In genomic region chr4:38078590-38079381, GRCh38 we compare ENCODE assay signal across 8 cellular contexts.
DNase-seq lines count a peak whose midpoint lies in the region; ATAC-seq and TF ChIP-seq lines count a peak whose summit lies in the region.

No MANE protein-coding gene starts in this region.

- no peak overlapping the region for H3K4me3 Mint-ChIP-seq in T-helper 1 cell treated with Interleukin-12 subunit alpha and Interleukin-12 subunit beta and Interleukin-4 antibody, amounts not matched to agents 30 μg/mL and 1 μg/mL, for 36 hours

- no peak overlapping the region for H3K4me3 ChIP-seq in gastroesophageal sphincter
- no peak overlapping the region for H3K4me3 ChIP-seq in spleen

- H3K27me3 ChIP-seq in gastroesophageal sphincter (no peaks in the 10 kb centered on the region), spleen (replicated peaks in 1 of 7) (no peaks in the 10 kb centered on the region)

- DNase-seq in T-helper 1 cell: no peak
- peak; percentile 58 for DNase-seq in SKM-1 (lab: John Stamatoyannopoulos, UW; ENCODE audit: unreplicated experiment)
- DNase-seq in spleen: no peak
- DNase-seq in stimulated activated naive CD4-positive, alpha-beta T cell (lab: John Stamatoyannopoulos, UW): no peak
- no peak for DNase-seq in NOMO-1 treated with dmso at 0.1 percent for 144 hours (lab: John Stamatoyannopoulos, UW; ENCODE audit: unreplicated experiment)
- DNase-seq in GM10266 (ENCODE audit: extremely low spot score): no peak

- TF ChIP-seq POLR2A in gastroesophageal sphincter (IDR thresholded peaks at IDR 0.05) (no peak), spleen (IDR thresholded peaks at IDR 0.05) (no peak)

- peaks cover 18% of the 10 kb centered on the region for H3K36me3 Mint-ChIP-seq in T-helper 1 cell treated with Interleukin-12 subunit alpha and Interleukin-12 subunit beta and Interleukin-4 antibody, amounts not matched to agents 30 μg/mL and 1 μg/mL, for 36 hours (ENCODE audit: low read depth)

- TF ChIP-seq CTCF in gastroesophageal sphincter (IDR thresholded peaks at IDR 0.05): no peak
- TF ChIP-seq CTCF in spleen (IDR thresholded peaks at IDR 0.05 in 8 of 11, conservative IDR thresholded peaks at IDR 0.05 in 3 of 11): no peak
- TF ChIP-seq CTCF in GM10266 (IDR thresholded peaks at IDR 0.05; ENCODE audit: control insufficient read depth, insufficient read depth, low read depth, missing control alignments): no peak

- H3K4me1 ChIP-seq in gastroesophageal sphincter (peaks cover 0 to 81% (median 0%) of the 10 kb centered on the region in 3 donors), spleen (peaks cover 0 to 94% (median 38%) of the 10 kb centered on the region in 6 donors)

- intact Hi-C loops in spleen (cut with DNase I; ENCODE audit: low total_unique reads): no loop called here

- H3K27ac Mint-ChIP-seq in T-helper 1 cell treated with Interleukin-12 subunit alpha and Interleukin-12 subunit beta and Interleukin-4 antibody, amounts not matched to agents 30 μg/mL and 1 μg/mL, for 36 hours: peak overlapping the region; percentile 76

- WGBS in gastroesophageal sphincter (ENCODE audit: low coverage in 1 of 2), 2 donors: 45 to 56% methylated on average over 4 to 5 of the region's 6 CpGs
- WGBS in spleen, 5 donors: 48 to 63% (median 55%) methylated on average over 6 of the region's 6 CpGs

- H3K4me1 Mint-ChIP-seq in T-helper 1 cell treated with Interleukin-12 subunit alpha and Interleukin-12 subunit beta and Interleukin-4 antibody, amounts not matched to agents 30 μg/mL and 1 μg/mL, for 36 hours (ENCODE audit: low read depth): peaks cover 17% of the 10 kb centered on the region

- H3K27ac ChIP-seq in gastroesophageal sphincter (peak overlapping the region; percentile 11 to 28 (median 17)), spleen (peak overlapping the region in 7 of 8 donors; percentile 30 to 81 (median 65))

- H3K9me3 Mint-ChIP-seq in T-helper 1 cell treated with Interleukin-12 subunit alpha and Interleukin-12 subunit beta and Interleukin-4 antibody, amounts not matched to agents 30 μg/mL and 1 μg/mL, for 36 hours: no peaks in the 10 kb centered on the region

- no peak for ATAC-seq in gastroesophageal sphincter

- peaks cover 0 to 39% of the 10 kb centered on the region in 2 donors for H3K36me3 ChIP-seq in gastroesophageal sphincter
- H3K36me3 ChIP-seq in spleen: peaks cover 0 to 84% (median 2%) of the 10 kb centered on the region in 6 donors

- H3K9me3 ChIP-seq in gastroesophageal sphincter (no peaks in the 10 kb centered on the region), spleen (no peaks in the 10 kb centered on the region)

- H3K27me3 Mint-ChIP-seq in T-helper 1 cell treated with Interleukin-12 subunit alpha and Interleukin-12 subunit beta and Interleukin-4 antibody, amounts not matched to agents 30 μg/mL and 1 μg/mL, for 36 hours (ENCODE audit: low read depth): no peaks in the 10 kb centered on the region

- TF ChIP-seq EP300 in gastroesophageal sphincter (IDR thresholded peaks at IDR 0.05): no peak
